17 cellular contexts compared by ENCODE assay signal in genomic region chr14:97319691-97320090, GRCh38.
"Had no signal": no experiment of that assay in that cellular context is flagged by ENCODE, and none has a peak within 500 bp of the region (broad histone marks: within the 10 kb centered on the region; RNA-seq: fewer than 3 reads in every experiment).

No MANE protein-coding gene starts in this region.

- DNase-seq: effector CD4-positive, alpha-beta T cell; endodermal cell; foreskin melanocyte; immature natural killer cell; left cardiac atrium; left ventricle myocardium superior; mesenchymal stem cell; midbrain; nucleus accumbens; ovary; right cardiac atrium; stimulated activated CD4-positive, alpha-beta T cell treated with anti-CD3 and anti-CD28 coated beads, Interleukin-2, amount 100 ng/mL, for 48 hours; stimulated activated naive CD4-positive, alpha-beta T cell treated with Interleukin-2 at 50 U/mL for 16 hours; trophoblast cell had no signal

- H3K27ac ChIP-seq: coronary artery, neural progenitor cell, ovary had no signal

- H3K4me1 Mint-ChIP-seq: endodermal cell, neural progenitor cell had no signal

- H3K27ac Mint-ChIP-seq: endodermal cell; immature natural killer cell; natural killer cell treated with Interleukin-12 subunit alpha and Interleukin-12 subunit beta and Interleukin-15 and Interleukin-18, amount 100 ng/mL, for 72 hours; neural progenitor cell had no signal

- H3K27me3 Mint-ChIP-seq: natural killer cell treated with Interleukin-12 subunit alpha and Interleukin-12 subunit beta and Interleukin-15 and Interleukin-18, amount 100 ng/mL, for 72 hours had no signal

- H3K36me3 Mint-ChIP-seq: neural progenitor cell had no signal

- ATAC-seq: left cardiac atrium; left ventricle myocardium superior; natural killer cell treated with Interleukin-12 subunit alpha and Interleukin-12 subunit beta and Interleukin-15 and Interleukin-18, amount 100 ng/mL, for 72 hours; right cardiac atrium had no signal

- H3K9me3 Mint-ChIP-seq: endodermal cell; natural killer cell treated with Interleukin-12 subunit alpha and Interleukin-12 subunit beta and Interleukin-15 and Interleukin-18, amount 100 ng/mL, for 72 hours had no signal

- H3K4me3 Mint-ChIP-seq: endodermal cell; immature natural killer cell; natural killer cell treated with Interleukin-12 subunit alpha and Interleukin-12 subunit beta and Interleukin-15 and Interleukin-18, amount 100 ng/mL, for 72 hours; neural progenitor cell had no signal
